16 cellular contexts compared by ENCODE assay signal in genomic region chr17:39553326-39553945, GRCh38. TPM values are rescaled to one million over a fixed set of nuclear protein-coding genes. Genes with fewer than 3 reads are reported as not detected.
DNase-seq lines count a peak whose midpoint lies in the region; ATAC-seq and TF ChIP-seq lines count a peak whose summit lies in the region.
"Had no signal": no experiment of that assay in that cellular context is flagged by ENCODE, and none has a peak within 500 bp of the region (broad histone marks: within the 10 kb centered on the region; RNA-seq: fewer than 3 reads in every experiment).

No MANE protein-coding gene starts in this region.

- peaks cover 28% of the 10 kb centered on the region for H3K36me3 Mint-ChIP-seq in chondrocyte (ENCODE audit: low read depth)

- H3K79me2 ChIP-seq in PC-9 (ENCODE audit: low read depth): no peaks in the 10 kb centered on the region

- H2AFZ ChIP-seq in PC-9: no peak overlapping the region

- H3F3A ChIP-seq in PC-9 (ENCODE audit: insufficient read depth, low read depth): peaks cover 4% of the 10 kb centered on the region; the same call in 1 of the 2 replicates

- intact Hi-C loops in PC-9 (cut with micrococcal nuclease; ENCODE audit: unreplicated experiment): no loop called here
- intact Hi-C loops in cardiac septum (cut with DNase I): no loop called here

- H3K4me1 ChIP-seq in PC-9 (replicated peaks; ENCODE audit: insufficient read depth) (no peaks in the 10 kb centered on the region; the same call in 1 of the 2 replicates), mucosa of stomach (ENCODE audit: control insufficient read depth, insufficient read depth, low read length) (no peaks in the 10 kb centered on the region)

- no peaks in the 10 kb centered on the region for H4K20me1 ChIP-seq in PC-9 (ENCODE audit: insufficient read depth)

- H3K9me3 ChIP-seq in PC-9 (ENCODE audit: insufficient read depth, low read depth) (no peaks in the 10 kb centered on the region), mucosa of stomach (ENCODE audit: control insufficient read depth, low read length) (no peaks in the 10 kb centered on the region)

- H3K9ac ChIP-seq in mucosa of stomach (ENCODE audit: low read length): peak overlapping the region; percentile 7

- no peak for TF ChIP-seq CTCF in PC-9 (conservative IDR thresholded peaks at IDR 0.05)
- no peak for TF ChIP-seq CTCF in chondrocyte (IDR thresholded peaks at IDR 0.05)

- no peak for ATAC-seq in HG03354 (IDR thresholded peaks at IDR 0.05; ENCODE audit: poor library complexity, severe bottlenecking, unreplicated experiment)
- no peak for ATAC-seq in HG03108 (IDR thresholded peaks at IDR 0.05; ENCODE audit: unreplicated experiment)
- ATAC-seq: CD8-positive, alpha-beta T cell had no signal

- H3K4me2 ChIP-seq in PC-9: no peak overlapping the region

- no peak overlapping the region for H3K4me3 Mint-ChIP-seq in chondrocyte (ENCODE audit: unreplicated experiment)
- H3K4me3 Mint-ChIP-seq: CD8-positive, alpha-beta T cell had no signal

- H3K27me3 Mint-ChIP-seq in chondrocyte (ENCODE audit: low read depth): no peaks in the 10 kb centered on the region
- H3K27me3 Mint-ChIP-seq: progenitor cell of endocrine pancreas had no signal

- H3K27ac ChIP-seq in PC-9: no peak overlapping the region
- H3K27ac ChIP-seq: HL-60, VCaP had no signal

- POLR2A ChIA-PET in PC-9 (lab: Charles Lee; ENCODE audit: unreplicated experiment): interaction anchor here (0.6 kb wide), 1 partner anchor 50 kb away, joined by 3 read pairs; no protein-coding TSS in a partner anchor

- no TSS peak for BruUV-seq in PC-9 (replicated peaks; lab: Mats Ljungman, UMichigan)

- peak overlapping the region; percentile 62 for H3K27ac Mint-ChIP-seq in chondrocyte (ENCODE audit: unreplicated experiment)
- H3K27ac Mint-ChIP-seq: CD8-positive, alpha-beta T cell; progenitor cell of endocrine pancreas had no signal

- CTCF ChIA-PET in PC-9 (lab: Charles Lee): interaction anchor here (1.3 kb wide), 2 partner anchors 68 to 70 kb away, joined by 5 to 7 read pairs; no protein-coding TSS in a partner anchor

- H3K36me3 ChIP-seq in PC-9 (ENCODE audit: low read depth) (no peaks in the 10 kb centered on the region), mucosa of stomach (ENCODE audit: control insufficient read depth, insufficient read depth, low read length) (no peaks in the 10 kb centered on the region)

- no peaks in the 10 kb centered on the region for H3K27me3 ChIP-seq in PC-9 (ENCODE audit: insufficient read depth, low read depth)
- no peaks in the 10 kb centered on the region for H3K27me3 ChIP-seq in mucosa of stomach (ENCODE audit: control insufficient read depth, insufficient read depth, low read length)

- H3K9me3 Mint-ChIP-seq in chondrocyte (ENCODE audit: low read depth): no peaks in the 10 kb centered on the region
- H3K9me3 Mint-ChIP-seq: CD8-positive, alpha-beta T cell had no signal

- peaks cover 48% of the 10 kb centered on the region for H3K4me1 Mint-ChIP-seq in chondrocyte (ENCODE audit: low read depth)

- peak; percentile 62 for DNase-seq in EL
- DNase-seq in PC-9: peak; percentile 24 to 60
- no peak for DNase-seq in chondrocyte (ENCODE audit: low spot score)
- DNase-seq in GOT3 (lab: John Stamatoyannopoulos, UW): no peak
- DNase-seq in cardiac septum (ENCODE audit: low spot score): no peak
- DNase-seq: CD8-positive, alpha-beta T cell; mesendoderm; NCI-H1048; NCI-H446 treated with DMSO at 0.1 percent for 48 hours; SHP77 had no signal

- H3K4me3 ChIP-seq in PC-9 (no peak overlapping the region), mucosa of stomach (ENCODE audit: low read length) (no peak overlapping the region)

- H3K9me2 ChIP-seq in PC-9 (ENCODE audit: insufficient read depth): no peaks in the 10 kb centered on the region

RNA-seq across cellular contexts. Expression of gene NEUROD2, which starts 54.3 kb away (rescaled TPM):
- not detected in 2 replicates for total RNA-seq in PC-9 (2021)
- not detected in 3 replicates for total RNA-seq in chondrocyte
- 0.08 TPM for total RNA-seq in cardiac septum
- total RNA-seq: CD8-positive, alpha-beta T cell; progenitor cell of endocrine pancreas had no signal

Comparison
In these comparisons a context has a peak if more than half of its experiments do, and no peak if none do; other contexts are left out.
1. DNase-seq: peak in EL (single experiment) and PC-9 (2 of 2); none in chondrocyte (single experiment), GOT3 (single experiment) and cardiac septum (single experiment).